In the genomic region with DNA sequence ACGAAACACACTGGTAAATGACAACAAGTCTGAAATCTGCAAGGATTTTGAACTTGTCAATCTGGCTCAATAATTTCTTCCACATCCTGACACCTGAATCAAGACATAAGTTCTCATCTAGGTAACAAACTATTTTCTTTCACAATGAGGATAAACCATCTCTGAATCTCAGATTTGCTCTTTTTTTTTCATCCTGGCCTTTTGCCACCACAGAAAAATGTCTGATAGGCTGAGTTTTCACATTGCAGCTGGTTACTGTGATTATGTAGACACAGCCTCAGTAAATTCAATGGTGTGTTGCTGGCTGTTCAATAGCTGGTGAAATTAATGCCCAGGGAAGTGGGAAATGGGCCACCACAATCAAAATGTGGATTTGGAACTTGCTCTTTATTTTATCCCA, we compare ENCODE assay signal across 1 cellular context.
TF ChIP-seq lines count a peak whose summit lies in the region.

No MANE protein-coding gene starts in this region.

TF ChIP-seq in endothelial cell of umbilical vein, 7 proteins besides CTCF, POLR2A, EP300 and RAD21 (continued from another document):
- TF ChIP-seq FOS (IDR thresholded peaks at IDR 0.05; ENCODE audit: borderline replicate concordance, insufficient read depth, low read length), result no peak
- no peak for TF ChIP-seq GATA2 (IDR thresholded peaks at IDR 0.05; ENCODE audit: insufficient read depth, insufficient read length, low read depth, low read length)
- TF ChIP-seq POLR2AphosphoS5 (IDR thresholded peaks at IDR 0.05; ENCODE audit: insufficient read depth, low read depth, low read length), result no peak
- TF ChIP-seq EZH2 (IDR thresholded peaks at IDR 0.05; ENCODE audit: borderline replicate concordance, low read depth, low read length, severe bottlenecking), result no peak
